31 cellular contexts compared by ENCODE assay signal in genomic region chr6:1591243-1591642, GRCh38. TPM values are rescaled to one million over a fixed set of nuclear protein-coding genes. Genes with fewer than 3 reads are reported as not detected.
"Had no signal": no experiment of that assay in that cellular context is flagged by ENCODE, and none has a peak within 500 bp of the region (broad histone marks: within the 10 kb centered on the region; RNA-seq: fewer than 3 reads in every experiment).

No MANE protein-coding gene starts in this region.

- DNase-seq: activated B cell treated with CpG ODN at 0.5 μM for 24 hours; activated CD4-positive, alpha-beta T cell treated with anti-CD3 and anti-CD28 coated beads for 48 hours; activated CD4-positive, alpha-beta T cell treated with anti-CD3 and anti-CD28 coated beads, Interleukin-2, amount 50 U/mL, for 1 hour; activated CD4-positive, alpha-beta T cell treated with anti-CD3 and anti-CD28 coated beads, Interleukin-2, amount 50 U/mL, for 48 hours; activated CD8-positive, alpha-beta T cell treated with anti-CD3 and anti-CD28 coated beads for 36 hours; activated gamma-delta T cell; activated naive CD4-positive, alpha-beta T cell; activated naive CD4-positive, alpha-beta T cell treated with anti-CD3 and anti-CD28 coated beads, Interleukin-2, amount 10 ng/mL, durations not matched to agents 7 days and 5 days; activated naive CD8-positive, alpha-beta T cell treated with anti-CD3 and anti-CD28 coated beads, Interleukin-2, amount 10 ng/mL, durations not matched to agents 7 days and 5 days; activated T-cell treated with anti-CD3 and anti-CD28 coated beads for 4 hours; activated T-cell treated with anti-CD3 and anti-CD28 coated beads, Interleukin-2, amount 50 U/mL, for 24 hours; activated T-cell treated with anti-CD3 and anti-CD28 coated beads, Interleukin-2, amount 50 U/mL, for 72 hours; dorsolateral prefrontal cortex; effector memory CD4-positive, alpha-beta T cell; foreskin fibroblast; T-helper 2 cell; WERI-Rb-1 had no signal

- H3K4me1 ChIP-seq: ascending aorta had no signal

- H3K9me3 ChIP-seq: ascending aorta, breast epithelium had no signal

- H3K4me3 Mint-ChIP-seq: activated B cell treated with CpG ODN at 0.5 μM for 24 hours; activated CD8-positive, alpha-beta T cell treated with anti-CD3 and anti-CD28 coated beads for 36 hours; activated naive CD4-positive, alpha-beta T cell treated with anti-CD3 and anti-CD28 coated beads, Interleukin-2, amount 10 ng/mL, durations not matched to agents 7 days and 5 days; activated naive CD8-positive, alpha-beta T cell treated with anti-CD3 and anti-CD28 coated beads, Interleukin-2, amount 10 ng/mL, durations not matched to agents 7 days and 5 days; activated T-cell treated with anti-CD3 and anti-CD28 coated beads, Interleukin-2, amount 50 U/mL, for 24 hours; activated T-cell treated with anti-CD3 and anti-CD28 coated beads, Interleukin-2, amount 50 U/mL, for 72 hours; brain; central memory CD8-positive, alpha-beta T cell; dendritic cell treated with granulocyte-macrophage colony-stimulating factor and Interleukin-4, amounts not matched to agents 40 ng/mL and 50 ng/mL, for 4 days; endodermal cell had no signal

- H3K36me3 Mint-ChIP-seq: activated naive CD4-positive, alpha-beta T cell treated with anti-CD3 and anti-CD28 coated beads, Interleukin-2, amount 10 ng/mL, durations not matched to agents 7 days and 5 days; activated naive CD4-positive, alpha-beta T cell treated with anti-CD3 and anti-CD28 coated beads, Interleukin-2, amount 50 U/mL, for 72 hours; activated naive CD8-positive, alpha-beta T cell treated with anti-CD3 and anti-CD28 coated beads, Interleukin-2, amount 10 ng/mL, durations not matched to agents 7 days and 5 days; brain had no signal

- ATAC-seq: activated CD4-positive, CD25-positive, alpha-beta regulatory T cell treated with anti-CD3 and anti-CD28 coated beads, Interleukin-2, amount 50 U/mL, for 24 hours; activated CD8-positive, alpha-beta T cell treated with anti-CD3 and anti-CD28 coated beads for 36 hours; activated naive CD4-positive, alpha-beta T cell treated with anti-CD3 and anti-CD28 coated beads, Interleukin-2, amount 50 U/mL, for 72 hours; activated T-cell treated with anti-CD3 and anti-CD28 coated beads, Interleukin-2, amount 50 U/mL, for 72 hours; esophagus mucosa had no signal

- H3K27ac ChIP-seq: ascending aorta, breast epithelium, cardiac muscle cell, coronary artery, dorsolateral prefrontal cortex, WERI-Rb-1 had no signal

- FAIRE-seq: frontal cortex, TTC549 had no signal

- H3K9me3 Mint-ChIP-seq: activated B cell treated with CpG ODN at 0.5 μM for 24 hours; activated CD8-positive, alpha-beta T cell treated with anti-CD3 and anti-CD28 coated beads for 36 hours; activated naive CD4-positive, alpha-beta T cell treated with anti-CD3 and anti-CD28 coated beads, Interleukin-2, amount 10 ng/mL, durations not matched to agents 7 days and 5 days; activated naive CD4-positive, alpha-beta T cell treated with anti-CD3 and anti-CD28 coated beads, Interleukin-2, amount 50 U/mL, for 72 hours; activated naive CD8-positive, alpha-beta T cell treated with anti-CD3 and anti-CD28 coated beads, Interleukin-2, amount 10 ng/mL, durations not matched to agents 7 days and 5 days; activated T-cell treated with anti-CD3 and anti-CD28 coated beads, Interleukin-2, amount 50 U/mL, for 24 hours; activated T-cell treated with anti-CD3 and anti-CD28 coated beads, Interleukin-2, amount 50 U/mL, for 72 hours; central memory CD8-positive, alpha-beta T cell; dendritic cell treated with granulocyte-macrophage colony-stimulating factor and Interleukin-4, amounts not matched to agents 40 ng/mL and 50 ng/mL, for 4 days; endodermal cell had no signal

- H3K4me3 ChIP-seq: ascending aorta, breast epithelium, cardiac muscle cell, coronary artery, dorsolateral prefrontal cortex had no signal

- H3K27ac Mint-ChIP-seq: activated B cell treated with CpG ODN at 0.5 μM for 24 hours; activated CD8-positive, alpha-beta T cell treated with anti-CD3 and anti-CD28 coated beads for 36 hours; activated naive CD4-positive, alpha-beta T cell treated with anti-CD3 and anti-CD28 coated beads, Interleukin-2, amount 10 ng/mL, durations not matched to agents 7 days and 5 days; activated naive CD4-positive, alpha-beta T cell treated with anti-CD3 and anti-CD28 coated beads, Interleukin-2, amount 50 U/mL, for 72 hours; activated naive CD8-positive, alpha-beta T cell treated with anti-CD3 and anti-CD28 coated beads, Interleukin-2, amount 10 ng/mL, durations not matched to agents 7 days and 5 days; activated T-cell treated with anti-CD3 and anti-CD28 coated beads, Interleukin-2, amount 50 U/mL, for 24 hours; activated T-cell treated with anti-CD3 and anti-CD28 coated beads, Interleukin-2, amount 50 U/mL, for 72 hours; brain; dendritic cell treated with granulocyte-macrophage colony-stimulating factor and Interleukin-4, amounts not matched to agents 40 ng/mL and 50 ng/mL, for 4 days; endodermal cell had no signal

RNA-seq across cellular contexts. Expression of gene FOXC1, which starts 18.5 kb away (rescaled TPM):
- total RNA-seq: activated naive CD8-positive, alpha-beta T cell treated with anti-CD3 and anti-CD28 coated beads, Interleukin-2, amount 10 ng/mL, durations not matched to agents 7 days and 5 days; T-helper 1 cell treated with Interleukin-12 subunit alpha and Interleukin-12 subunit beta and Interleukin-4 antibody, amounts not matched to agents 30 ng/mL and 1 ng/mL, for 36 hours had no signal
